ENCODE assay signal across 28 cellular contexts in genomic region chr10:125331056-125331455, GRCh38.
"Had no signal": no experiment of that assay in that cellular context is flagged by ENCODE, and none has a peak within 500 bp of the region (broad histone marks: within the 10 kb centered on the region; RNA-seq: fewer than 3 reads in every experiment).

No MANE protein-coding gene starts in this region.

- H3K27ac Mint-ChIP-seq: activated CD4-positive, alpha-beta memory T cell treated with anti-CD3 and anti-CD28 coated beads, Interleukin-2, amount 10 ng/mL, durations not matched to agents 7 days and 5 days; activated CD4-positive, alpha-beta T cell treated with anti-CD3 and anti-CD28 coated beads for 36 hours; activated CD4-positive, alpha-beta T cell treated with anti-CD3 and anti-CD28 coated beads, Interleukin-2, amount 10 ng/mL, durations not matched to agents 7 days and 5 days; activated CD8-positive, alpha-beta memory T cell treated with anti-CD3 and anti-CD28 coated beads, Interleukin-2, amount 10 ng/mL, durations not matched to agents 7 days and 5 days; activated CD8-positive, alpha-beta T cell treated with anti-CD3 and anti-CD28 coated beads, Interleukin-2, amount 10 ng/mL, durations not matched to agents 7 days and 5 days; activated naive CD4-positive, alpha-beta T cell treated with anti-CD3 and anti-CD28 coated beads, Interleukin-2, amount 10 ng/mL, durations not matched to agents 7 days and 5 days; activated naive CD4-positive, alpha-beta T cell treated with anti-CD3 and anti-CD28 coated beads, Interleukin-2, amount 50 U/mL, for 24 hours; activated naive CD8-positive, alpha-beta T cell; activated naive CD8-positive, alpha-beta T cell treated with anti-CD3 and anti-CD28 coated beads, Interleukin-2, amount 10 ng/mL, durations not matched to agents 7 days and 5 days; activated naive CD8-positive, alpha-beta T cell treated with anti-CD3 and anti-CD28 coated beads, Interleukin-2, amount 50 U/mL, for 24 hours; activated T-cell treated with anti-CD3 and anti-CD28 coated beads, Interleukin-2, amount 50 U/mL, for 24 hours; activated T-helper 2 cell treated with anti-CD3 and anti-CD28 coated beads, Interferon-gamma antibody, Interleukin-2, Interleukin-4, amounts not matched to agents 10 μg/mL and 5 μg/mL and 100 μg/mL, durations not matched to agents 14 hours and 24 hours and 36 hours; brain; T-cell; T-helper 17 cell; WTC11 had no signal

- H3K27me3 Mint-ChIP-seq: activated CD4-positive, alpha-beta memory T cell treated with anti-CD3 and anti-CD28 coated beads, Interleukin-2, amount 10 ng/mL, durations not matched to agents 7 days and 5 days; activated CD4-positive, alpha-beta T cell treated with anti-CD3 and anti-CD28 coated beads for 36 hours; activated CD4-positive, alpha-beta T cell treated with anti-CD3 and anti-CD28 coated beads, Interleukin-2, amount 10 ng/mL, durations not matched to agents 7 days and 5 days; activated CD8-positive, alpha-beta memory T cell treated with anti-CD3 and anti-CD28 coated beads, Interleukin-2, amount 10 ng/mL, durations not matched to agents 7 days and 5 days; activated naive CD4-positive, alpha-beta T cell treated with anti-CD3 and anti-CD28 coated beads, Interleukin-2, amount 10 ng/mL, durations not matched to agents 7 days and 5 days; activated naive CD4-positive, alpha-beta T cell treated with anti-CD3 and anti-CD28 coated beads, Interleukin-2, amount 50 U/mL, for 24 hours; activated T-cell treated with anti-CD3 and anti-CD28 coated beads, Interleukin-2, amount 50 U/mL, for 24 hours; T-helper 17 cell had no signal

- H3K4me1 Mint-ChIP-seq: activated CD4-positive, alpha-beta memory T cell treated with anti-CD3 and anti-CD28 coated beads, Interleukin-2, amount 10 ng/mL, durations not matched to agents 7 days and 5 days; activated CD4-positive, alpha-beta T cell treated with anti-CD3 and anti-CD28 coated beads for 36 hours; activated CD4-positive, alpha-beta T cell treated with anti-CD3 and anti-CD28 coated beads, Interleukin-2, amount 10 ng/mL, durations not matched to agents 7 days and 5 days; activated CD8-positive, alpha-beta memory T cell treated with anti-CD3 and anti-CD28 coated beads, Interleukin-2, amount 10 ng/mL, durations not matched to agents 7 days and 5 days; activated naive CD4-positive, alpha-beta T cell treated with anti-CD3 and anti-CD28 coated beads, Interleukin-2, amount 10 ng/mL, durations not matched to agents 7 days and 5 days; activated naive CD4-positive, alpha-beta T cell treated with anti-CD3 and anti-CD28 coated beads, Interleukin-2, amount 50 U/mL, for 24 hours; activated naive CD8-positive, alpha-beta T cell treated with anti-CD3 and anti-CD28 coated beads, Interleukin-2, amount 10 ng/mL, durations not matched to agents 7 days and 5 days; activated naive CD8-positive, alpha-beta T cell treated with anti-CD3 and anti-CD28 coated beads, Interleukin-2, amount 50 U/mL, for 24 hours; brain; central memory CD8-positive, alpha-beta T cell; T-cell; T-helper 17 cell; WTC11 had no signal

- ATAC-seq: activated CD4-positive, alpha-beta T cell treated with anti-CD3 and anti-CD28 coated beads for 36 hours; activated CD4-positive, CD25-positive, alpha-beta regulatory T cell treated with anti-CD3 and anti-CD28 coated beads, Interleukin-2, amount 50 U/mL, for 24 hours; activated CD8-positive, alpha-beta memory T cell treated with anti-CD3 and anti-CD28 coated beads, Interleukin-2, amount 10 ng/mL, durations not matched to agents 7 days and 5 days; activated CD8-positive, alpha-beta T cell treated with anti-CD3 and anti-CD28 coated beads, Interleukin-2, amount 10 ng/mL, durations not matched to agents 7 days and 5 days; activated naive CD8-positive, alpha-beta T cell treated with anti-CD3 and anti-CD28 coated beads, Interleukin-2, amount 50 U/mL, for 24 hours; T-cell; T-helper 17 cell; WTC11 had no signal

- DNase-seq: activated CD4-positive, alpha-beta memory T cell treated with anti-CD3 and anti-CD28 coated beads, Interleukin-2, amount 10 ng/mL, durations not matched to agents 7 days and 5 days; activated CD4-positive, alpha-beta T cell treated with anti-CD3 and anti-CD28 coated beads for 1 hour; activated CD4-positive, alpha-beta T cell treated with anti-CD3 and anti-CD28 coated beads for 36 hours; activated CD4-positive, alpha-beta T cell treated with anti-CD3 and anti-CD28 coated beads, Interleukin-2, amount 10 ng/mL, durations not matched to agents 7 days and 5 days; activated CD4-positive, alpha-beta T cell treated with anti-CD3 and anti-CD28 coated beads, Interleukin-2, amount 50 U/mL, for 48 hours; activated CD4-positive, CD25-positive, alpha-beta regulatory T cell; activated CD8-positive, alpha-beta memory T cell treated with anti-CD3 and anti-CD28 coated beads for 24 hours; activated CD8-positive, alpha-beta memory T cell treated with anti-CD3 and anti-CD28 coated beads, Interleukin-2, amount 10 ng/mL, durations not matched to agents 7 days and 5 days; activated CD8-positive, alpha-beta memory T cell treated with anti-CD3 and anti-CD28 coated beads, Interleukin-2, amount 50 U/mL, for 48 hours; activated CD8-positive, alpha-beta T cell treated with anti-CD3 and anti-CD28 coated beads, Interleukin-2, amount 10 ng/mL, durations not matched to agents 7 days and 5 days; activated effector memory CD4-positive, alpha-beta T cell treated with Interleukin-2 at 50 U/mL for 16 hours; activated gamma-delta T cell; activated naive CD4-positive, alpha-beta T cell treated with anti-CD3 and anti-CD28 coated beads, Interleukin-2, amount 10 ng/mL, durations not matched to agents 7 days and 5 days; activated naive CD4-positive, alpha-beta T cell treated with Interleukin-2 at 50 U/mL for 16 hours; activated naive CD8-positive, alpha-beta T cell treated with anti-CD3 and anti-CD28 coated beads, Interleukin-2, amount 10 ng/mL, durations not matched to agents 7 days and 5 days; activated naive CD8-positive, alpha-beta T cell treated with anti-CD3 and anti-CD28 coated beads, Interleukin-2, amount 50 U/mL, for 24 hours; activated T-cell treated with anti-CD3 and anti-CD28 coated beads, Interleukin-2, amount 50 U/mL, for 24 hours; activated T-cell treated with anti-CD3 and anti-CD28 coated beads, Interleukin-2, amount 50 U/mL, for 48 hours; amygdala; T-cell; T-helper 17 cell had no signal

- H3K4me3 Mint-ChIP-seq: activated CD4-positive, alpha-beta memory T cell treated with anti-CD3 and anti-CD28 coated beads, Interleukin-2, amount 10 ng/mL, durations not matched to agents 7 days and 5 days; activated CD4-positive, alpha-beta T cell treated with anti-CD3 and anti-CD28 coated beads for 36 hours; activated CD4-positive, alpha-beta T cell treated with anti-CD3 and anti-CD28 coated beads, Interleukin-2, amount 10 ng/mL, durations not matched to agents 7 days and 5 days; activated CD8-positive, alpha-beta memory T cell treated with anti-CD3 and anti-CD28 coated beads, Interleukin-2, amount 10 ng/mL, durations not matched to agents 7 days and 5 days; activated CD8-positive, alpha-beta T cell treated with anti-CD3 and anti-CD28 coated beads, Interleukin-2, amount 10 ng/mL, durations not matched to agents 7 days and 5 days; activated naive CD4-positive, alpha-beta T cell treated with anti-CD3 and anti-CD28 coated beads, Interleukin-2, amount 10 ng/mL, durations not matched to agents 7 days and 5 days; activated naive CD4-positive, alpha-beta T cell treated with anti-CD3 and anti-CD28 coated beads, Interleukin-2, amount 50 U/mL, for 24 hours; activated naive CD8-positive, alpha-beta T cell; activated naive CD8-positive, alpha-beta T cell treated with anti-CD3 and anti-CD28 coated beads, Interleukin-2, amount 10 ng/mL, durations not matched to agents 7 days and 5 days; activated naive CD8-positive, alpha-beta T cell treated with anti-CD3 and anti-CD28 coated beads, Interleukin-2, amount 50 U/mL, for 24 hours; activated T-cell treated with anti-CD3 and anti-CD28 coated beads, Interleukin-2, amount 50 U/mL, for 24 hours; brain; central memory CD8-positive, alpha-beta T cell; T-cell; T-helper 17 cell; WTC11 had no signal

- H3K36me3 Mint-ChIP-seq: activated CD8-positive, alpha-beta memory T cell treated with anti-CD3 and anti-CD28 coated beads, Interleukin-2, amount 10 ng/mL, durations not matched to agents 7 days and 5 days; activated naive CD4-positive, alpha-beta T cell treated with anti-CD3 and anti-CD28 coated beads, Interleukin-2, amount 10 ng/mL, durations not matched to agents 7 days and 5 days; activated naive CD4-positive, alpha-beta T cell treated with anti-CD3 and anti-CD28 coated beads, Interleukin-2, amount 50 U/mL, for 24 hours; activated naive CD8-positive, alpha-beta T cell; activated naive CD8-positive, alpha-beta T cell treated with anti-CD3 and anti-CD28 coated beads, Interleukin-2, amount 10 ng/mL, durations not matched to agents 7 days and 5 days; brain; T-cell; WTC11 had no signal

- H3K9me3 Mint-ChIP-seq: activated naive CD8-positive, alpha-beta T cell treated with anti-CD3 and anti-CD28 coated beads, Interleukin-2, amount 10 ng/mL, durations not matched to agents 7 days and 5 days; central memory CD8-positive, alpha-beta T cell had no signal
